Comparison of ENCODE assay signal across 1 cellular context in genomic region chr1:1305300-1306069, GRCh38.
TF ChIP-seq lines count a peak whose summit lies in the region.

No MANE protein-coding gene starts in this region.

TF ChIP-seq in HepG2, 621 proteins besides CTCF, POLR2A, EP300 and RAD21 (continued from another document and continues in another):
- TF ChIP-seq TCF12 (IDR thresholded peaks at IDR 0.05) (no peak), TCF12 (CRISPR knock-in tag; IDR thresholded peaks at IDR 0.05) (no peak), NKX3-1 (CRISPR knock-in tag; IDR thresholded peaks at IDR 0.05) (0 out of 2 replicates have a peak, but pooled peaks have one; percentile 23), BORCS8-MEF2B (CRISPR knock-in tag; IDR thresholded peaks at IDR 0.05) (no peak), PHF20 (CRISPR knock-in tag; IDR thresholded peaks at IDR 0.05) (0 out of 2 replicates have a peak, but pooled peaks have one; percentile 49), ZNF644 (CRISPR knock-in tag; IDR thresholded peaks at IDR 0.05; ENCODE audit: low read depth) (no peak), PHB2 (IDR thresholded peaks at IDR 0.05; ENCODE audit: partially characterized antibody) (no peak), SKI (IDR thresholded peaks at IDR 0.05; ENCODE audit: partially characterized antibody) (no peak), ZNF274 (CRISPR knock-in tag; IDR thresholded peaks at IDR 0.05) (no peak; the same call in 1 of the 2 replicates), ZSCAN22 (CRISPR knock-in tag; IDR thresholded peaks at IDR 0.05) (no peak), ZBTB38 (CRISPR knock-in tag; IDR thresholded peaks at IDR 0.05) (0 out of 2 replicates have a peak, but pooled peaks have one; percentile 16), MYC (CRISPR knock-in tag; IDR thresholded peaks at IDR 0.05; ENCODE audit: borderline replicate concordance) (peak; percentile 20), MIER2 (CRISPR knock-in tag; IDR thresholded peaks at IDR 0.05) (no peak), NFE2L1 (CRISPR knock-in tag; IDR thresholded peaks at IDR 0.05; ENCODE audit: borderline replicate concordance) (peak; percentile 76), MLLT10 (CRISPR knock-in tag; IDR thresholded peaks at IDR 0.05) (no peak), SNAI1 (CRISPR knock-in tag; IDR thresholded peaks at IDR 0.05; ENCODE audit: borderline replicate concordance) (no peak), ZXDC (CRISPR knock-in tag; IDR thresholded peaks at IDR 0.05) (no peak), KDM5B (CRISPR knock-in tag; IDR thresholded peaks at IDR 0.05; ENCODE audit: borderline replicate concordance) (0 out of 2 replicates have a peak, but pooled peaks have one; percentile 17), FOXC1 (CRISPR knock-in tag; IDR thresholded peaks at IDR 0.05; ENCODE audit: borderline replicate concordance) (0 out of 2 replicates have a peak, but pooled peaks have one; percentile 2), AGO2 (optimal IDR thresholded peaks at IDR 0.05; ENCODE audit: low read depth, low read length) (peak; percentile 16), KLF6 (CRISPR knock-in tag; IDR thresholded peaks at IDR 0.05) (no peak), SRY (CRISPR knock-in tag; IDR thresholded peaks at IDR 0.05) (0 out of 2 replicates have a peak, but pooled peaks have one; percentile 23), TCF7 (IDR thresholded peaks at IDR 0.05; ENCODE audit: low read depth) (no peak), NFATC3 (CRISPR knock-in tag; IDR thresholded peaks at IDR 0.05) (no peak), ZNF329 (CRISPR knock-in tag; IDR thresholded peaks at IDR 0.05; ENCODE audit: low read depth) (no peak), ZNF616 (CRISPR knock-in tag; IDR thresholded peaks at IDR 0.05; ENCODE audit: low read depth) (no peak), ZBTB8A (CRISPR knock-in tag; IDR thresholded peaks at IDR 0.05; ENCODE audit: borderline replicate concordance, low read depth) (no peak), SOX6 (IDR thresholded peaks at IDR 0.05) (no peak), SOX6 (CRISPR knock-in tag; IDR thresholded peaks at IDR 0.05) (no peak), ZNF33A (CRISPR knock-in tag; IDR thresholded peaks at IDR 0.05; ENCODE audit: borderline replicate concordance) (no peak), ZNF570 (CRISPR knock-in tag; IDR thresholded peaks at IDR 0.05; ENCODE audit: borderline replicate concordance) (no peak), THAP7 (CRISPR knock-in tag; IDR thresholded peaks at IDR 0.05) (no peak), ZNF124 (CRISPR knock-in tag; IDR thresholded peaks at IDR 0.05) (no peak), GPN1 (CRISPR knock-in tag; IDR thresholded peaks at IDR 0.05; ENCODE audit: borderline replicate concordance) (no peak), ZNF354B (CRISPR knock-in tag; IDR thresholded peaks at IDR 0.05) (no peak), STAT6 (CRISPR knock-in tag; IDR thresholded peaks at IDR 0.05; ENCODE audit: borderline replicate concordance) (no peak), REST (IDR thresholded peaks at IDR 0.05; ENCODE audit: borderline replicate concordance in 1 of 2, low read depth in 1 of 2, low read length in 2 of 2) (no peak), HBP1 (CRISPR knock-in tag; IDR thresholded peaks at IDR 0.05; ENCODE audit: low read depth) (no peak), ZNF691 (CRISPR knock-in tag; IDR thresholded peaks at IDR 0.05; ENCODE audit: borderline replicate concordance, low read depth) (no peak), ZNF513 (CRISPR knock-in tag; conservative IDR thresholded peaks at IDR 0.05) (no peak), ATF2 (CRISPR knock-in tag; IDR thresholded peaks at IDR 0.05) (no peak), NCOA5 (CRISPR knock-in tag; IDR thresholded peaks at IDR 0.05) (no peak), TRIM24 (CRISPR knock-in tag; IDR thresholded peaks at IDR 0.05) (no peak), EEA1 (CRISPR knock-in tag; IDR thresholded peaks at IDR 0.05; ENCODE audit: borderline replicate concordance) (no peak), TFAP4 (IDR thresholded peaks at IDR 0.05; ENCODE audit: borderline replicate concordance, low read depth) (peak; percentile 77; the same call in 1 of the 2 replicates), GABPB1 (CRISPR knock-in tag; IDR thresholded peaks at IDR 0.05) (no peak; the same call in 1 of the 2 replicates), ZNF510 (CRISPR knock-in tag; IDR thresholded peaks at IDR 0.05; ENCODE audit: low read depth) (no peak), ZNF24 (IDR thresholded peaks at IDR 0.05) (no peak), SMARCE1 (IDR thresholded peaks at IDR 0.05; ENCODE audit: borderline replicate concordance) (no peak), ZBTB37 (CRISPR knock-in tag; IDR thresholded peaks at IDR 0.05) (no peak)
